Comparison of ENCODE assay signal across 8 cellular contexts in the genomic region with DNA sequence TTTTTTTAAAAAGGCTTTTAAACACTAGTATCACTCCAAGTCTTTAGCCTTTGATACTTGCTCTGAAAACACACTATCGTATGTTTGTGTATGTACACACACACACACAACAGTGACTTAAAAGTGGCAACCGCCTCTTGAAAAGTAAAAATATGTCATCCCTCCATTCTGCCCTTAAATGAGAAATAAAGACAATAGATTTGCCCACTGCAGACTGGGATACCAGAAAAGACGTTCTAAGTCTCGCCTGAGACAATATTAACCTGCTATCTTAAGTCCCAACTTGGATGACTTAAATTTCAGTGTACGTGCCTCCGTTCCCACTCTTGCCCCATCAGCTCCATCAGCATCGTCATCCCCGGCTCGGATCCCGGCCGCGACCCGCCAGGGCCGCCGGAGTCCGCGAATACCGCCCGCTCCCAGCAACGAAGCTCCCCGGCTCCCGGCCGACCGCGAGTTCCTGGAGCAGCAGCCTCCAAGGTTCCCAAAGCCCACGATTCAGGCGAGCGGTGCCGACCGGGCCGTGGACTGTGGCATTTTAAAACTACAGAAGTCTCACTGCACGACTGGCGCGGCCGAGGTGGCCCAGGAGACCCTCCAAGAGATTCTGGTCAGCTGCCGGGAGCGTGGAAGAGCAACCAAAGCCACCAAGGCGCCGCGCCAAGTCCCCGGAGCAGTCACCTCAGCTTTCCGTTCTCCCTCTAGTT. TPM values are rescaled to one million over a fixed set of nuclear protein-coding genes. Genes with fewer than 3 reads are reported as not detected.
DNase-seq lines count a peak whose midpoint lies in the region; ATAC-seq, FAIRE-seq and TF ChIP-seq lines count a peak whose summit lies in the region.

No MANE protein-coding gene starts in this region.

- DNase-seq in GM12892 (ENCODE audit: insufficient read length) (no peak), RPMI8226 (peak; percentile 44), astrocyte (ENCODE audit: low read depth) (peak; percentile 17), iPS DF 6.9 (ENCODE audit: low read depth, low spot score) (no peak), sigmoid colon (peak; percentile 83), GM19240 (ENCODE audit: insufficient read length, low spot score) (no peak)

- peak overlapping the region; percentile 83 for H3K4me2 ChIP-seq in astrocyte (ENCODE audit: low read length)

- TF ChIP-seq EP300 in sigmoid colon (IDR thresholded peaks at IDR 0.05): no peak

- H3K27me3 ChIP-seq in astrocyte (ENCODE audit: insufficient read depth, low read length): no peaks in the 10 kb centered on the region
- H3K27me3 ChIP-seq in iPS DF 6.9 (ENCODE audit: control insufficient read depth, insufficient read depth, low read length): no peaks in the 10 kb centered on the region
- no peaks in the 10 kb centered on the region for H3K27me3 ChIP-seq in sigmoid colon

- H2AFZ ChIP-seq in astrocyte (ENCODE audit: low read depth, low read length): peak overlapping the region; percentile 87

- H3K4me3 ChIP-seq in astrocyte (ENCODE audit: insufficient read depth, low read depth, low read length) (peak overlapping the region; percentile 94), iPS DF 6.9 (ENCODE audit: low read length) (peak overlapping the region; percentile 88), sigmoid colon (peak overlapping the region; percentile 69 to 97 (median 86))

- WGBS in iPS DF 6.9 (ENCODE audit: insufficient coverage, insufficient read length): no CpG with 5 or more reads among the region's 42 CpGs
- WGBS in sigmoid colon, 2 donors: 0% methylated on average over 42 of the region's 42 CpGs

- H3K27ac ChIP-seq in 22Rv1 (peak overlapping the region; percentile 99), astrocyte (ENCODE audit: low read depth, low read length) (peak overlapping the region; percentile 94), iPS DF 6.9 (ENCODE audit: low read length) (no peak overlapping the region), sigmoid colon (peak overlapping the region; percentile 99 to 100 (median 99))

- H4K20me1 ChIP-seq in astrocyte (ENCODE audit: insufficient read depth, low read length): peaks cover 10% of the 10 kb centered on the region

- peak overlapping the region; percentile 98 for H3K9ac ChIP-seq in astrocyte (ENCODE audit: low read length)

- FAIRE-seq in GM12892 (lab: Jason Lieb, UNC) (peak; percentile 46), astrocyte (lab: Jason Lieb, UNC) (no peak)

- no peak for ATAC-seq in HG03095 (IDR thresholded peaks at IDR 0.05; ENCODE audit: unreplicated experiment)

- H3K36me3 Mint-ChIP-seq in astrocyte (ENCODE audit: low read depth, unreplicated experiment): no peaks in the 10 kb centered on the region

- H3K27me3 Mint-ChIP-seq in astrocyte (ENCODE audit: low read depth, unreplicated experiment): no peaks in the 10 kb centered on the region

- peaks cover 4% of the 10 kb centered on the region for H3K4me1 ChIP-seq in astrocyte (ENCODE audit: insufficient read depth, low read length)
- no peaks in the 10 kb centered on the region for H3K4me1 ChIP-seq in iPS DF 6.9 (ENCODE audit: control insufficient read depth, insufficient read depth, low read length)
- H3K4me1 ChIP-seq in sigmoid colon: peaks cover 0 to 51% (median 44%) of the 10 kb centered on the region in 4 donors

- TF ChIP-seq POLR2A in GM12892 (IDR thresholded peaks at IDR 0.05; ENCODE audit: low read depth, low read length) (no peak), sigmoid colon (IDR thresholded peaks at IDR 0.05) (no peak)

- no peaks in the 10 kb centered on the region for H3K9me3 Mint-ChIP-seq in astrocyte (ENCODE audit: unreplicated experiment)

- H3K4me3 Mint-ChIP-seq in astrocyte (ENCODE audit: unreplicated experiment): peak overlapping the region; percentile 93

- no peak for TF ChIP-seq CTCF in 22Rv1 (IDR thresholded peaks at IDR 0.05)
- TF ChIP-seq CTCF in astrocyte (IDR thresholded peaks at IDR 0.05; ENCODE audit: insufficient read depth, low read depth, low read length): no peak
- no peak for TF ChIP-seq CTCF in sigmoid colon (IDR thresholded peaks at IDR 0.05)

- H3K4me1 Mint-ChIP-seq in astrocyte (ENCODE audit: low read depth, unreplicated experiment): peaks cover 7% of the 10 kb centered on the region

- peaks cover 61% of the 10 kb centered on the region for H3K79me2 ChIP-seq in astrocyte (ENCODE audit: insufficient read depth, low read length)

- H3K9me3 ChIP-seq in astrocyte (ENCODE audit: insufficient read depth, low read depth, low read length): no peaks in the 10 kb centered on the region
- no peaks in the 10 kb centered on the region for H3K9me3 ChIP-seq in iPS DF 6.9 (ENCODE audit: control insufficient read depth, insufficient read depth, low read length)
- H3K9me3 ChIP-seq in sigmoid colon: no peaks in the 10 kb centered on the region

- intact Hi-C loops in sigmoid colon (cut with DNase I): loop anchor here (5.0 to 10.0 kb wide), 4 partner anchors 322 to 656 kb away; no protein-coding TSS in a partner anchor

- H3K27ac Mint-ChIP-seq in astrocyte (ENCODE audit: unreplicated experiment): peak overlapping the region; percentile 97

- no peaks in the 10 kb centered on the region for H3K36me3 ChIP-seq in astrocyte (ENCODE audit: insufficient read depth, low read length)
- H3K36me3 ChIP-seq in iPS DF 6.9 (ENCODE audit: control insufficient read depth, insufficient read depth, low read length): no peaks in the 10 kb centered on the region
- no peaks in the 10 kb centered on the region for H3K36me3 ChIP-seq in sigmoid colon

RNA-seq across cellular contexts. Expression of gene ARID2, which starts 2.8 kb away (rescaled TPM):
- 9.9 TPM for polyA plus RNA-seq in GM12892 (2012; ENCODE audit: missing spikeins)
- total RNA-seq in astrocyte (23.2 and 23.8 TPM in 2 replicates), sigmoid colon (10 to 100 TPM; 31.0 to 42.4 (median 37.4) TPM)
- 1 to 10 TPM; 3.2 to 6.5 (median 3.6) TPM for polyA plus RNA-seq in sigmoid colon

Comparison
In these comparisons a context has a peak if more than half of its experiments do, and no peak if none do; other contexts are left out.
1. DNase-seq: peak in RPMI8226 (single experiment), astrocyte (single experiment) and sigmoid colon (single experiment); none in GM12892 (single experiment), iPS DF 6.9 (single experiment) and GM19240 (single experiment).
2. Peak in every context shown above with its lines, with median percentiles within 50 percentile points of each other: H3K4me3 ChIP-seq.